Comparison of ENCODE assay signal across 34 cellular contexts in the genomic region with DNA sequence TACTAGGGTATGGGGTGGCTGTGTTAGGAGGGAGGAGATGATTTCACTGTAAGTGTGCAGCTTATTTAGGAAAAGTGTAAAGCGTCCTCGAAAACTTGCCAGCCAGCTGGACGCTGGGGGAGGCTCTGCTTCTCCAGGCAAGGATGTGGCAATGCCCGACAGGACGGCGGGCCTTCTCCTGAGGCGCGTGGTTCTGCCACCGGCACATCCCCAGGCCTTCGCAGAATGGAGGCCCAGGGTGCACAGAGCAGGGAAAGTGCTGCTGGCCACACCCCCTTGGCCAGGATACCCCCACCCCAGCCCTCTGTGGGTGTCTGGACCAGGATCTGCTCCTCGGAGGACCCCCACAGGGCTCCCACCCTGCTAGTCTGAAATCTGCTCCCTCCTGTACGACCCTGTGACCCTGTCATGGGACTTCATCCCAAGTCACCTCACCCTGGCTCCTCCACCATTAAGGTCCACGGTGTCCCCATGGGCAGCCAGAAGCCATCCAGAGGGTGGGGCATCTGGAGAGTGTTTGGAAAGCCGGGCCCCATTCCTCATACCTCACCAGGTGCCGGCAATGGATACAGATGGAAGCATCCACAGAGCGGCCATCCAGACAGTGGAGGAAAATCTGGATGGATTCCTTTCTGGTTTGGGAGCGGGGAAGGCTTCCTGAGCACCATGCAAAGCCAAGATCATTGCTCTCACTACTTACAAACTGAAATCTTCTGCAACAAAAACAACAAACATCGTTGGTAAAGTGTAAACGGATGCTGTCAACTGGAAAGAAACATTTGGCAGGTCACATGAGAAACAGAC. TPM values are rescaled to one million over a fixed set of nuclear protein-coding genes. Genes with fewer than 3 reads are reported as not detected.
"Had no signal": no experiment of that assay in that cellular context is flagged by ENCODE, and none has a peak within 500 bp of the region (broad histone marks: within the 10 kb centered on the region; RNA-seq: fewer than 3 reads in every experiment).

No MANE protein-coding gene starts in this region.

- H3K27me3 ChIP-seq: foreskin keratinocyte, hepatocyte, neutrophil, right atrium auricular region, testis had no signal

- DNase-seq: central memory CD4-positive, alpha-beta T cell; effector memory CD4-positive, alpha-beta T cell; foreskin keratinocyte; heart left ventricle; left ventricle myocardium superior; mesenchymal stem cell; mucosa of descending colon; naive B cell; nephron progenitor cell; stimulated activated CD4-positive, alpha-beta T cell treated with anti-CD3 and anti-CD28 coated beads, Interleukin-2, amount 100 ng/mL, for 24 hours; stimulated activated CD4-positive, alpha-beta T cell treated with anti-CD3 and anti-CD28 coated beads, Interleukin-4, amount 100 ng/mL, for 24 hours; stimulated activated naive CD8-positive, alpha-beta T cell treated with anti-CD3 and anti-CD28 coated beads, Interleukin-15, Interleukin-2, amounts not matched to agents 100 U/mL and 50 U/mL, for 24 hours; substantia nigra; testis; tibial artery had no signal

- H3K27ac Mint-ChIP-seq: mesothelial cell of epicardium; stimulated activated memory B cell treated with anti-CD40 and anti-IgM and Interleukin-4, amounts not matched to agents 10 μg/mL and 1 μg/mL and 100 μg/mL, for 72 hours; type B pancreatic cell had no signal

- H3K9me3 ChIP-seq: esophagus muscularis mucosa, gastroesophageal sphincter, heart left ventricle, mucosa of descending colon, neutrophil, prostate gland, right atrium auricular region, testis, tibial artery had no signal

- ATAC-seq: foreskin keratinocyte; gastroesophageal sphincter; heart left ventricle; left ventricle myocardium superior; mucosa of descending colon; sciatic nerve; stimulated activated memory B cell treated with anti-CD40 and anti-IgM and Interleukin-4, amounts not matched to agents 10 μg/mL and 1 μg/mL and 100 μg/mL, for 72 hours; stimulated activated naive CD8-positive, alpha-beta T cell treated with anti-CD3 and anti-CD28 coated beads, Interleukin-15, Interleukin-2, amounts not matched to agents 100 U/mL and 50 U/mL, for 24 hours had no signal

- H3K4me1 ChIP-seq: esophagus muscularis mucosa, foreskin keratinocyte, gastroesophageal sphincter, heart left ventricle, parathyroid adenoma, prostate gland, right atrium auricular region, testis, tibial artery had no signal

- H3K36me3 Mint-ChIP-seq: mesothelial cell of epicardium; naive B cell; stimulated activated memory B cell treated with anti-CD40 and anti-IgM and Interleukin-4, amounts not matched to agents 10 μg/mL and 1 μg/mL and 100 μg/mL, for 72 hours; type B pancreatic cell had no signal

- H3K9me3 Mint-ChIP-seq: mesothelial cell of epicardium; naive B cell; nephron progenitor cell; stimulated activated memory B cell treated with anti-CD40 and anti-IgM and Interleukin-4, amounts not matched to agents 10 μg/mL and 1 μg/mL and 100 μg/mL, for 72 hours; type B pancreatic cell had no signal

- H3K36me3 ChIP-seq: esophagus muscularis mucosa, gastroesophageal sphincter, heart left ventricle, neutrophil, prostate gland, right atrium auricular region, tibial artery had no signal

- H2AFZ ChIP-seq: hepatocyte, parathyroid adenoma had no signal

- H3K27ac ChIP-seq: esophagus muscularis mucosa, foreskin keratinocyte, gastroesophageal sphincter, heart left ventricle, hepatocyte, neutrophil, parathyroid adenoma, prostate gland, right atrium auricular region, testis, tibial artery had no signal

- H3K79me2 ChIP-seq: hepatocyte, parathyroid adenoma had no signal

- H3K4me2 ChIP-seq: hepatocyte, smooth muscle cell had no signal

- H3K4me1 Mint-ChIP-seq: naive B cell; stimulated activated memory B cell treated with anti-CD40 and anti-IgM and Interleukin-4, amounts not matched to agents 10 μg/mL and 1 μg/mL and 100 μg/mL, for 72 hours had no signal

- H3K4me3 Mint-ChIP-seq: mesothelial cell of epicardium; nephron progenitor cell; stimulated activated memory B cell treated with anti-CD40 and anti-IgM and Interleukin-4, amounts not matched to agents 10 μg/mL and 1 μg/mL and 100 μg/mL, for 72 hours; type B pancreatic cell had no signal

- H3K4me3 ChIP-seq: esophagus muscularis mucosa, gastroesophageal sphincter, heart left ventricle, hepatocyte, mucosa of descending colon, prostate gland, right atrium auricular region, smooth muscle cell, testis, tibial artery had no signal

- H3K27me3 Mint-ChIP-seq: type B pancreatic cell had no signal

RNA-seq across cellular contexts. Expression of a gene that starts 44.2 kb away (rescaled TPM):
- total RNA-seq: cerebellum, endothelial cell of umbilical vein, epithelial cell of proximal tubule, esophagus muscularis mucosa, fibroblast of lung, foreskin keratinocyte, gastroesophageal sphincter, heart left ventricle, hepatocyte, left ventricle myocardium superior, lung microvascular endothelial cell, mesothelial cell of epicardium, mucosa of descending colon, omental fat pad, prostate gland, right atrium auricular region, sciatic nerve, smooth muscle cell, urinary bladder had no signal

RNA-seq across cellular contexts. Expression of a gene that starts 55.1 kb away (rescaled TPM):
- total RNA-seq: cerebellum, endothelial cell of umbilical vein, epithelial cell of proximal tubule, esophagus muscularis mucosa, fibroblast of lung, foreskin keratinocyte, gastroesophageal sphincter, heart left ventricle, hepatocyte, left ventricle myocardium superior, lung microvascular endothelial cell, mesothelial cell of epicardium, mucosa of descending colon, omental fat pad, prostate gland, right atrium auricular region, sciatic nerve, smooth muscle cell, urinary bladder had no signal
